ENCODE assay signal across 12 cellular contexts in the genomic region with DNA sequence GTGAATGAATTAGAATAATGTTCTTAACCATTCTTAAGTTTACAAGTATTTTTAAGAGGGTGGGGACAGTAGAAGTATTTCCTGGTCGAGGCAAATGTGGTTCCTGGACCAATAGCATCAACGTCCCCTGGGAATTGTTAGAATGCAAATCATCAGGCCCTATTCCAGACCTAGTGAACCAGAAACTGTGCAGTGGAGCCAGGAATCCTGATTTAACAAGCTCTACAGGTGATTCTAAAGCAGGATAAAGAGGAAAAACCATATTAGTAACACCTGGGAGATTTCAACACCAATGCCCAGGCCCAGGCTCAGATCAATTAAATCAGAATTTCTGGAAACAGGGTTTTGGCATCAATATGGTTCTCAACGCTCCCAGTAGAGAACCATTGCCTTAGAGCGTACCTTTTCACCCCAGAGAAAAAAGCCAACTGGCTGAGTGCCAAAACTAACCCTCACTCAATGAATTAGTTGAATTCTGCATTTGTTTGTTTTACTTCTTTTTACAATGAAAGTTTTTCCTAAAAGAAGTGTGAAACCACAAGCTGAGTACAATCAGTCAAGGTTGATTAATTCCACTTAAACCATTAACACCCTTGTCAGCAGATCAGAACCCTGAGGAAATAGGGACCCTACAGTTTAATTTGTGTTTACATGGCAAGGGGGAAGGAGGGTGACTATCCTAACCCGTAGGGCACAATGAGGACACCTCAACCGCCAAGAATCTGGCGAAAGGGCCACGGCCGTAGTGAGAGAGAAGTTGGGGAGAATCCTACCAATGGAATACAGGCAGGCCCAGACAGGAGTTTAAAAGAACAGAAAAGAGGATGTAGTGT. TPM values are rescaled to one million over a fixed set of nuclear protein-coding genes. Genes with fewer than 3 reads are reported as not detected.
A peak's percentile ranks its signal among the peaks of the same experiment; 100 is the strongest.
DNase-seq lines count a peak whose midpoint lies in the region; ATAC-seq and TF ChIP-seq lines count a peak whose summit lies in the region.
"Had no signal": no experiment of that assay in that cellular context is flagged by ENCODE, and none has a peak within 500 bp of the region (broad histone marks: within the 10 kb centered on the region; RNA-seq: fewer than 3 reads in every experiment).

No MANE protein-coding gene starts in this region.

- H3K4me3 ChIP-seq in epithelial cell of esophagus (ENCODE audit: low read length) (no peak overlapping the region), adrenal gland (no peak overlapping the region)
- H3K4me3 ChIP-seq: SJSA1 had no signal

- H3K27me3 ChIP-seq in adrenal gland, result no peaks in the 10 kb centered on the region
- H3K27me3 ChIP-seq: SJSA1 had no signal

- TF ChIP-seq POLR2A in adrenal gland (IDR thresholded peaks at IDR 0.05), result no peak

- intact Hi-C loops in adrenal gland (cut with DNase I), result no loop called here

- DNase-seq in ELR (ENCODE audit: low read depth) (peak; percentile 17), epithelial cell of esophagus (ENCODE audit: low read depth) (peak; percentile 98), foreskin melanocyte (no peak), adrenal gland (no peak)
- DNase-seq: activated CD4-positive, alpha-beta memory T cell treated with anti-CD3 and anti-CD28 coated beads for 36 hours; left colon; NCI-H1092 treated with DMSO at 0.1 percent for 48 hours had no signal

- 66 to 77% (median 72%) methylated on average over 9 of the region's 9 CpGs for WGBS in adrenal gland, 4 donors

- H3K27ac ChIP-seq in adrenal gland, result no peak overlapping the region
- H3K27ac ChIP-seq: SJSA1 had no signal

- H3K36me3 ChIP-seq in adrenal gland (replicated peaks in 1 of 2), result no peaks in the 10 kb centered on the region
- H3K36me3 ChIP-seq: SJSA1 had no signal

- no peaks in the 10 kb centered on the region for H3K4me1 ChIP-seq in adrenal gland (replicated peaks in 1 of 2)
- H3K4me1 ChIP-seq: SJSA1 had no signal

- no peaks in the 10 kb centered on the region for H3K9me3 ChIP-seq in adrenal gland (replicated peaks in 1 of 3)
- H3K9me3 ChIP-seq: SJSA1 had no signal

- no peak for TF ChIP-seq CTCF in epithelial cell of esophagus (IDR thresholded peaks at IDR 0.05; ENCODE audit: insufficient read depth, low read depth, low read length, missing control alignments)
- TF ChIP-seq CTCF in adrenal gland (IDR thresholded peaks at IDR 0.05), result no peak

- peak; percentile 81 for ATAC-seq in GM21423 (IDR thresholded peaks at IDR 0.05; ENCODE audit: unreplicated experiment)
- peak; percentile 25 for ATAC-seq in HG03469 (IDR thresholded peaks at IDR 0.05; ENCODE audit: unreplicated experiment)
- ATAC-seq in GM18519 (IDR thresholded peaks at IDR 0.05; ENCODE audit: low FRiP score, unreplicated experiment), result no peak
- no peak for ATAC-seq in GM21526 (IDR thresholded peaks at IDR 0.05; ENCODE audit: low FRiP score, unreplicated experiment)
- ATAC-seq: left colon had no signal

RNA-seq across cellular contexts. Expression of a gene that starts 34.9 kb away (rescaled TPM):
- 100 to 1,000 TPM in 3 of 8 donors, 10 to 100 TPM in 5; 20.9 to 194 (median 59.7) TPM for total RNA-seq in adrenal gland
- 100 to 1,000 TPM in 1 of 3 donors, 10 to 100 TPM in 1, 1 to 10 TPM in 1; 5.7 to 134 (median 21.2) TPM for polyA plus RNA-seq in adrenal gland

Comparison
In these comparisons a context has a peak if more than half of its experiments do, and no peak if none do; other contexts are left out.
1. DNase-seq: peak in ELR (single experiment) and epithelial cell of esophagus (single experiment); none in foreskin melanocyte (single experiment) and adrenal gland (0 of 7).
2. ATAC-seq: peak in GM21423 (single experiment) and HG03469 (single experiment); none in GM18519 (single experiment) and GM21526 (single experiment).